ENCODE assay signal across 22 cellular contexts in the genomic region with DNA sequence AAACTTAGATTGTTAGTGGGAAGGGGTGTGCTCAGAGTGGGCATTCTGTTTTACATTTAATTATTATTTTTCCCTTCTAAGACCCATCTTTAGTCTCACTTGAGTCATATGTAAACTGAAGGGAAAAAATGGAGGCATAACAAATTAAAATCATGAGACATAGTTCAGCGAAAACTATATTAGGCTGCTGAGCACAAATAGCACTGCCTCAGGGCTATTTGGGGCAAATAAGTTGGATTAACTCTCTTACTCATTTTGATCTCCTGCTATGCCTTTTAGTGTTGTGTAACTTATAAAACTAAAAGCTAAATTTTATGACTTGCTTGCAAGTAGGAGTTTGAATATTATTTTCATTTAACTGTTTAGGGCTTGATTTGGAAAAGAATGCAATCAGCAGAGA.
"Had no signal": no experiment of that assay in that cellular context is flagged by ENCODE, and none has a peak within 500 bp of the region (broad histone marks: within the 10 kb centered on the region; RNA-seq: fewer than 3 reads in every experiment).

No MANE protein-coding gene starts in this region.

- H3K36me3 Mint-ChIP-seq: activated naive CD8-positive, alpha-beta T cell treated with anti-CD3 and anti-CD28 coated beads, Interleukin-2, amount 10 ng/mL, durations not matched to agents 7 days and 5 days; T-cell had no signal

- H3K4me1 Mint-ChIP-seq: activated naive CD8-positive, alpha-beta T cell treated with anti-CD3 and anti-CD28 coated beads, Interleukin-2, amount 10 ng/mL, durations not matched to agents 7 days and 5 days; T-cell had no signal

- H3K27me3 Mint-ChIP-seq: activated CD8-positive, alpha-beta T cell treated with anti-CD3 and anti-CD28 coated beads for 36 hours; activated naive CD8-positive, alpha-beta T cell treated with anti-CD3 and anti-CD28 coated beads, Interleukin-2, amount 10 ng/mL, durations not matched to agents 7 days and 5 days; T-cell had no signal

- H3K36me3 ChIP-seq: breast epithelium, Peyer's patch, SJSA1 had no signal

- H3K27ac ChIP-seq: breast epithelium, Peyer's patch, RWPE1, SJSA1, VCaP had no signal

- H3K27me3 ChIP-seq: breast epithelium, Peyer's patch, SJSA1 had no signal

- H3K4me3 Mint-ChIP-seq: activated CD8-positive, alpha-beta T cell treated with anti-CD3 and anti-CD28 coated beads for 36 hours; activated naive CD8-positive, alpha-beta T cell treated with anti-CD3 and anti-CD28 coated beads, Interleukin-2, amount 10 ng/mL, durations not matched to agents 7 days and 5 days; T-cell had no signal

- DNase-seq: activated CD4-positive, CD25-positive, alpha-beta regulatory T cell; activated CD8-positive, alpha-beta memory T cell treated with anti-CD3 and anti-CD28 coated beads, Interleukin-2, amount 50 U/mL, for 48 hours; activated CD8-positive, alpha-beta T cell treated with anti-CD3 and anti-CD28 coated beads for 36 hours; activated naive CD4-positive, alpha-beta T cell treated with anti-CD3 and anti-CD28 coated beads, Interleukin-2, amount 50 U/mL, for 16 hours; activated naive CD8-positive, alpha-beta T cell treated with anti-CD3 and anti-CD28 coated beads, Interleukin-2, amount 10 ng/mL, durations not matched to agents 7 days and 5 days; activated T-cell treated with anti-CD3 and anti-CD28 coated beads, Interleukin-2, amount 50 U/mL, for 1 hour; aorta; caudate nucleus; Karpas-422; NCI-H146; NCI-H187 treated with DMSO at 0.1 percent for 48 hours; NCI-H2081 treated with DMSO at 0.1 percent for 48 hours; NCI-H446; NCI-H524; Peyer's patch; Right ventricle myocardium superior; T-cell; T-helper 2 cell had no signal

- ATAC-seq: activated CD8-positive, alpha-beta T cell treated with anti-CD3 and anti-CD28 coated beads for 36 hours; T-cell had no signal

- H3K9me3 ChIP-seq: breast epithelium, Peyer's patch, SJSA1 had no signal

- H3K27ac Mint-ChIP-seq: activated CD8-positive, alpha-beta T cell treated with anti-CD3 and anti-CD28 coated beads for 36 hours; activated naive CD8-positive, alpha-beta T cell treated with anti-CD3 and anti-CD28 coated beads, Interleukin-2, amount 10 ng/mL, durations not matched to agents 7 days and 5 days; T-cell had no signal

- H3K4me3 ChIP-seq: breast epithelium, Peyer's patch, SJSA1 had no signal

- H3K4me1 ChIP-seq: breast epithelium, Peyer's patch, SJSA1 had no signal
